In genomic region chr1:2525524-2525895, GRCh38 we compare ENCODE assay signal across 8 cellular contexts. TPM values are rescaled to one million over a fixed set of nuclear protein-coding genes. Genes with fewer than 3 reads are reported as not detected.
DNase-seq lines count a peak whose midpoint lies in the region; ATAC-seq and TF ChIP-seq lines count a peak whose summit lies in the region.
"Had no signal": no experiment of that assay in that cellular context is flagged by ENCODE, and none has a peak within 500 bp of the region (broad histone marks: within the 10 kb centered on the region; RNA-seq: fewer than 3 reads in every experiment).

No MANE protein-coding gene starts in this region.

- H3K27me3 Mint-ChIP-seq in activated T-helper 1 cell treated with anti-CD3 and anti-CD28 coated beads, Interleukin-12 subunit alpha, Interleukin-12 subunit beta, Interleukin-2, Interleukin-4 antibody, amounts not matched to agents 30 ng/mL and 10 ng/mL and 1 ng/mL, durations not matched to agents 14 hours and 24 hours and 36 hours (ENCODE audit: insufficient read depth), result peaks cover 11% of the 10 kb centered on the region
- H3K27me3 Mint-ChIP-seq in stimulated activated naive CD8-positive, alpha-beta T cell treated with anti-CD3 and anti-CD28 coated beads, Interleukin-15, amount 100 ng/mL, for 72 hours, result peaks cover 28% of the 10 kb centered on the region

- H3K4me1 Mint-ChIP-seq in activated T-helper 1 cell treated with anti-CD3 and anti-CD28 coated beads, Interleukin-12 subunit alpha, Interleukin-12 subunit beta, Interleukin-2, Interleukin-4 antibody, amounts not matched to agents 30 ng/mL and 10 ng/mL and 1 ng/mL, durations not matched to agents 14 hours and 24 hours and 36 hours (ENCODE audit: low read depth), result peaks cover 38% of the 10 kb centered on the region
- H3K4me1 Mint-ChIP-seq in stimulated activated naive CD8-positive, alpha-beta T cell treated with anti-CD3 and anti-CD28 coated beads, Interleukin-15, amount 100 ng/mL, for 72 hours, result peaks cover 67% of the 10 kb centered on the region

- peak overlapping the region; percentile 94 for H3K4me3 Mint-ChIP-seq in activated T-helper 1 cell treated with anti-CD3 and anti-CD28 coated beads, Interleukin-12 subunit alpha, Interleukin-12 subunit beta, Interleukin-2, Interleukin-4 antibody, amounts not matched to agents 30 ng/mL and 10 ng/mL and 1 ng/mL, durations not matched to agents 14 hours and 24 hours and 36 hours
- peak overlapping the region; percentile 83 to 87 for H3K4me3 Mint-ChIP-seq in stimulated activated naive CD8-positive, alpha-beta T cell treated with anti-CD3 and anti-CD28 coated beads, Interleukin-15, amount 100 ng/mL, for 72 hours

- H3K36me3 Mint-ChIP-seq in activated T-helper 1 cell treated with anti-CD3 and anti-CD28 coated beads, Interleukin-12 subunit alpha, Interleukin-12 subunit beta, Interleukin-2, Interleukin-4 antibody, amounts not matched to agents 30 ng/mL and 10 ng/mL and 1 ng/mL, durations not matched to agents 14 hours and 24 hours and 36 hours (ENCODE audit: low read depth), result peaks cover 6% of the 10 kb centered on the region

- DNase-seq in HL-60 (ENCODE audit: low read depth in 1 of 2, low spot score in 1 of 2) (no peak), NK-92 (lab: John Stamatoyannopoulos, UW; ENCODE audit: unreplicated experiment) (no peak), NCI-H345 treated with DMSO at 0.1 percent for 48 hours (lab: John Stamatoyannopoulos, UW; ENCODE audit: unreplicated experiment) (no peak), NCI-H1092 (lab: John Stamatoyannopoulos, UW) (no peak)
- no peak for DNase-seq in activated T-helper 1 cell treated with anti-CD3 and anti-CD28 coated beads, Interleukin-12 subunit alpha, Interleukin-12 subunit beta, Interleukin-2, Interleukin-4 antibody, amounts not matched to agents 30 ng/mL and 10 ng/mL and 1 ng/mL, durations not matched to agents 14 hours and 24 hours and 36 hours (ENCODE audit: low spot score)
- no peak for DNase-seq in stimulated activated naive CD8-positive, alpha-beta T cell treated with anti-CD3 and anti-CD28 coated beads, Interleukin-15, amount 100 ng/mL, for 72 hours

- H3K9ac ChIP-seq in iPS-20b (ENCODE audit: low read depth, low read length), result peak overlapping the region; percentile 83; the same call in 1 of the 2 replicates

- peak overlapping the region; percentile 72 for H3K27ac ChIP-seq in HL-60 (replicated peaks)
- H3K27ac ChIP-seq in iPS-20b (ENCODE audit: low read length), result no peak overlapping the region

- H3K4me3 ChIP-seq in HL-60 (replicated peaks; ENCODE audit: insufficient read depth, low read length), result peak overlapping the region; percentile 66
- peak overlapping the region; percentile 92 for H3K4me3 ChIP-seq in iPS-20b (ENCODE audit: low read length)

- ATAC-seq in stimulated activated naive CD8-positive, alpha-beta T cell treated with anti-CD3 and anti-CD28 coated beads, Interleukin-15, amount 100 ng/mL, for 72 hours, result no peak

- intact Hi-C loops in activated T-helper 1 cell treated with anti-CD3 and anti-CD28 coated beads, Interleukin-12 subunit alpha, Interleukin-12 subunit beta, Interleukin-2, Interleukin-4 antibody, amounts not matched to agents 30 ng/mL and 10 ng/mL and 1 ng/mL, durations not matched to agents 14 hours and 24 hours and 36 hours (cut with micrococcal nuclease), result loop anchor here (10.0 kb wide), 3 partner anchors 231 to 391 kb away; no protein-coding TSS in a partner anchor

- H3K27me3 ChIP-seq in HL-60 (ENCODE audit: insufficient read depth, poor library complexity, severe bottlenecking) (peaks cover 29% of the 10 kb centered on the region), iPS-20b (ENCODE audit: insufficient read depth, low read length) (peaks cover 36% of the 10 kb centered on the region)

- peaks cover 11% of the 10 kb centered on the region; the same call in 1 of the 2 replicates for H3K4me1 ChIP-seq in iPS-20b (ENCODE audit: insufficient read depth, low read length)

- H3K9me3 Mint-ChIP-seq in activated T-helper 1 cell treated with anti-CD3 and anti-CD28 coated beads, Interleukin-12 subunit alpha, Interleukin-12 subunit beta, Interleukin-2, Interleukin-4 antibody, amounts not matched to agents 30 ng/mL and 10 ng/mL and 1 ng/mL, durations not matched to agents 14 hours and 24 hours and 36 hours, result no peaks in the 10 kb centered on the region
- no peaks in the 10 kb centered on the region for H3K9me3 Mint-ChIP-seq in stimulated activated naive CD8-positive, alpha-beta T cell treated with anti-CD3 and anti-CD28 coated beads, Interleukin-15, amount 100 ng/mL, for 72 hours

- peak overlapping the region; percentile 93 for H3K27ac Mint-ChIP-seq in activated T-helper 1 cell treated with anti-CD3 and anti-CD28 coated beads, Interleukin-12 subunit alpha, Interleukin-12 subunit beta, Interleukin-2, Interleukin-4 antibody, amounts not matched to agents 30 ng/mL and 10 ng/mL and 1 ng/mL, durations not matched to agents 14 hours and 24 hours and 36 hours
- peak overlapping the region; percentile 79 to 97 for H3K27ac Mint-ChIP-seq in stimulated activated naive CD8-positive, alpha-beta T cell treated with anti-CD3 and anti-CD28 coated beads, Interleukin-15, amount 100 ng/mL, for 72 hours

- H3K36me3 ChIP-seq in iPS-20b (ENCODE audit: insufficient read depth, low read depth, low read length), result peaks cover 18% of the 10 kb centered on the region

- no peak for TF ChIP-seq CTCF in HL-60 (IDR thresholded peaks at IDR 0.05; ENCODE audit: insufficient read depth, low read length)

- no peaks in the 10 kb centered on the region for H3K9me3 ChIP-seq in iPS-20b (ENCODE audit: insufficient read depth, low read depth, low read length)

RNA-seq across cellular contexts. Expression of gene PANK4, which starts 0.9 kb away (rescaled TPM):
- 65.6 and 67.6 TPM in 2 replicates for total RNA-seq in activated T-helper 1 cell treated with anti-CD3 and anti-CD28 coated beads, Interleukin-12 subunit alpha, Interleukin-12 subunit beta, Interleukin-2, Interleukin-4 antibody, amounts not matched to agents 30 ng/mL and 10 ng/mL and 1 ng/mL, durations not matched to agents 14 hours and 24 hours and 36 hours

RNA-seq across cellular contexts. Expression of gene HES5, which starts 4.6 kb away (rescaled TPM):
- not detected in 2 replicates for total RNA-seq in activated T-helper 1 cell treated with anti-CD3 and anti-CD28 coated beads, Interleukin-12 subunit alpha, Interleukin-12 subunit beta, Interleukin-2, Interleukin-4 antibody, amounts not matched to agents 30 ng/mL and 10 ng/mL and 1 ng/mL, durations not matched to agents 14 hours and 24 hours and 36 hours
- total RNA-seq: LHCN-M2 had no signal

RNA-seq across cellular contexts. Expression of gene TNFRSF14, which starts 30.7 kb away (rescaled TPM):
- 207 and 215 TPM in 2 replicates for total RNA-seq in activated T-helper 1 cell treated with anti-CD3 and anti-CD28 coated beads, Interleukin-12 subunit alpha, Interleukin-12 subunit beta, Interleukin-2, Interleukin-4 antibody, amounts not matched to agents 30 ng/mL and 10 ng/mL and 1 ng/mL, durations not matched to agents 14 hours and 24 hours and 36 hours

RNA-seq across cellular contexts. Expression of gene PLCH2, which starts 49.4 kb away (rescaled TPM):
- total RNA-seq in activated T-helper 1 cell treated with anti-CD3 and anti-CD28 coated beads, Interleukin-12 subunit alpha, Interleukin-12 subunit beta, Interleukin-2, Interleukin-4 antibody, amounts not matched to agents 30 ng/mL and 10 ng/mL and 1 ng/mL, durations not matched to agents 14 hours and 24 hours and 36 hours, result 2.5 and 2.9 TPM in 2 replicates
- total RNA-seq: LHCN-M2 had no signal
